ENCODE assay signal across 12 cellular contexts in genomic region chr11:96279421-96280290, GRCh38.
DNase-seq lines count a peak whose midpoint lies in the region; ATAC-seq, FAIRE-seq and TF ChIP-seq lines count a peak whose summit lies in the region.
"Had no signal": no experiment of that assay in that cellular context is flagged by ENCODE, and none has a peak within 500 bp of the region (broad histone marks: within the 10 kb centered on the region; RNA-seq: fewer than 3 reads in every experiment).

No MANE protein-coding gene starts in this region.

- H3K9me3 Mint-ChIP-seq in activated T-cell treated with anti-CD3 and anti-CD28 coated beads, Interleukin-2, amount 50 U/mL, for 4 hours = peaks cover 8% of the 10 kb centered on the region

- no peak overlapping the region for H3K4me3 Mint-ChIP-seq in activated T-cell treated with anti-CD3 and anti-CD28 coated beads, Interleukin-2, amount 50 U/mL, for 4 hours

- H3K9me2 ChIP-seq in SK-N-SH = no peaks in the 10 kb centered on the region

- no peaks in the 10 kb centered on the region for H3K9me3 ChIP-seq in SK-N-SH
- H3K9me3 ChIP-seq: sigmoid colon, stomach had no signal

- H3K27me3 ChIP-seq in SK-N-SH (ENCODE audit: insufficient read depth) = no peaks in the 10 kb centered on the region
- H3K27me3 ChIP-seq: dorsolateral prefrontal cortex, sigmoid colon, stomach had no signal

- FAIRE-seq in urothelium cell line (lab: Jason Lieb, UNC) = no peak

- peaks cover 90% of the 10 kb centered on the region for H3K79me2 ChIP-seq in SK-N-SH (ENCODE audit: insufficient read depth)

- no peak for TF ChIP-seq RAD21 in SK-N-SH (IDR thresholded peaks at IDR 0.05; ENCODE audit: low read length)

- H3K27me3 Mint-ChIP-seq in activated T-cell treated with anti-CD3 and anti-CD28 coated beads, Interleukin-2, amount 50 U/mL, for 4 hours (ENCODE audit: low read depth) = no peaks in the 10 kb centered on the region

- peak; percentile 80 to 86 for ATAC-seq in activated T-cell treated with anti-CD3 and anti-CD28 coated beads, Interleukin-2, amount 50 U/mL, for 4 hours

- no peak for TF ChIP-seq EP300 in SK-N-SH (IDR thresholded peaks at IDR 0.05; ENCODE audit: borderline replicate concordance in 1 of 2, low read depth in 1 of 2, low read length in 1 of 2)

- H3K4me1 ChIP-seq in SK-N-SH (ENCODE audit: control insufficient read depth in 1 of 2, insufficient read depth in 2 of 2, low read depth in 1 of 2, low read length in 1 of 2) = peaks cover 8 to 60% of the 10 kb centered on the region in 2 experiments; a peak in 3 of 4 replicates

- peak overlapping the region; percentile 33 for H3K4me2 ChIP-seq in SK-N-SH

- no peaks in the 10 kb centered on the region; the same call in 1 of the 2 replicates for H4K20me1 ChIP-seq in SK-N-SH (ENCODE audit: insufficient read depth)

- peak overlapping the region; percentile 34; the same call in 1 of the 2 replicates for H3K9ac ChIP-seq in SK-N-SH

- no peak for DNase-seq in activated T-cell treated with anti-CD3 and anti-CD28 coated beads, Interleukin-2, amount 50 U/mL, for 4 hours
- no peak for DNase-seq in activated T-cell treated with anti-CD3 and anti-CD28 coated beads, Interleukin-2, amount 50 U/mL, for 1 hour
- DNase-seq in SK-N-SH (no peak), fibroblast of villous mesenchyme (ENCODE audit: low read depth) (peak; percentile 57), urothelium cell line (ENCODE audit: low spot score) (peak; percentile 24), middle frontal gyrus (ENCODE audit: extremely low spot score, low spot score) (no peak), NCI-H128 (lab: John Stamatoyannopoulos, UW; ENCODE audit: unreplicated experiment) (no peak), DMS 273 (lab: John Stamatoyannopoulos, UW; ENCODE audit: unreplicated experiment) (no peak)
- DNase-seq: dorsolateral prefrontal cortex, islet precursor cell, sigmoid colon, stomach had no signal

- H2AFZ ChIP-seq in SK-N-SH (ENCODE audit: low read depth) = no peak overlapping the region

- TF ChIP-seq CTCF in SK-N-SH (IDR thresholded peaks at IDR 0.05) (no peak), fibroblast of villous mesenchyme (IDR thresholded peaks at IDR 0.05; ENCODE audit: insufficient read depth, low read depth, low read length) (no peak)

- POLR2A ChIA-PET in SK-N-SH (lab: Yijun Ruan, JAX) = interaction anchor here (0.6 kb wide), 1 partner anchor 63 kb away, joined by 5 read pairs; the partner anchor contains the start of gene MAML2

- H3K36me3 Mint-ChIP-seq in activated T-cell treated with anti-CD3 and anti-CD28 coated beads, Interleukin-2, amount 50 U/mL, for 4 hours (ENCODE audit: insufficient read depth) = peaks cover 28% of the 10 kb centered on the region

- H3F3A ChIP-seq in SK-N-SH (replicated peaks; ENCODE audit: insufficient read depth) = peaks cover 41% of the 10 kb centered on the region

- peaks cover 71% of the 10 kb centered on the region for H3K4me1 Mint-ChIP-seq in activated T-cell treated with anti-CD3 and anti-CD28 coated beads, Interleukin-2, amount 50 U/mL, for 4 hours (ENCODE audit: low read depth)

- CTCF ChIA-PET in SK-N-SH (lab: Yijun Ruan, JAX) = interaction anchor here (1.1 to 1.2 kb wide), 2 partner anchors 42 to 64 kb away, joined by 3 to 5 read pairs; partner anchors contain the start of gene MAML2

- peak overlapping the region; percentile 72 to 84; a peak in 3 of 4 replicates for H3K27ac ChIP-seq in SK-N-SH (ENCODE audit: low read depth in 2 of 2, low read length in 1 of 2)
- H3K27ac ChIP-seq: dorsolateral prefrontal cortex, stomach had no signal

- H3K4me3 ChIP-seq in SK-N-SH (ENCODE audit: low read depth in 2 of 2, low read length in 1 of 2) = 0 out of 4 replicates have a peak overlapping the region, but pooled peaks of 1 of the 2 experiments have one; percentile 5
- H3K4me3 ChIP-seq in fibroblast of villous mesenchyme (ENCODE audit: low read depth, low read length) = no peak overlapping the region
- H3K4me3 ChIP-seq: dorsolateral prefrontal cortex, sigmoid colon, stomach had no signal

- H3K36me3 ChIP-seq in SK-N-SH (replicated peaks in 1 of 2; ENCODE audit: control insufficient read depth in 1 of 2, insufficient read depth in 2 of 2, low read length in 1 of 2) = peaks cover 0 to 9% of the 10 kb centered on the region in 2 experiments
- H3K36me3 ChIP-seq: sigmoid colon, stomach had no signal

TF ChIP-seq in SK-N-SH, 30 proteins besides CTCF, POLR2A, EP300 and RAD21:
- TF ChIP-seq ZBTB33 (IDR thresholded peaks at IDR 0.05; ENCODE audit: borderline replicate concordance, low read depth) (no peak), FOXM1 (IDR thresholded peaks at IDR 0.05; ENCODE audit: low read depth) (no peak), EZH2phosphoT487 (IDR thresholded peaks at IDR 0.05; ENCODE audit: borderline replicate concordance, low read depth) (no peak), TEAD4 (IDR thresholded peaks at IDR 0.05; ENCODE audit: borderline replicate concordance, insufficient read depth) (no peak), JUND (IDR thresholded peaks at IDR 0.05) (peak; percentile 41), REST (IDR thresholded peaks at IDR 0.05; ENCODE audit: low read depth, low read length) (no peak), RXRA (IDR thresholded peaks at IDR 0.05; ENCODE audit: borderline replicate concordance, low read depth) (peak; percentile 70; the same call in 1 of the 2 replicates), RCOR1 (IDR thresholded peaks at IDR 0.05; ENCODE audit: low read length) (no peak), GATA2 (CRISPR knock-in tag; IDR thresholded peaks at IDR 0.05) (no peak), TAF1 (IDR thresholded peaks at IDR 0.05; ENCODE audit: borderline replicate concordance, low read depth, low read length) (no peak), YY1 (IDR thresholded peaks at IDR 0.05; ENCODE audit: low read depth) (no peak; the same call in 1 of the 2 replicates), TCF12 (IDR thresholded peaks at IDR 0.05) (peak; percentile 56), FOSL2 (IDR thresholded peaks at IDR 0.05; ENCODE audit: borderline replicate concordance, low read depth) (0 out of 2 replicates have a peak, but pooled peaks have one; percentile 37)
- TF ChIP-seq, protein P1, sequence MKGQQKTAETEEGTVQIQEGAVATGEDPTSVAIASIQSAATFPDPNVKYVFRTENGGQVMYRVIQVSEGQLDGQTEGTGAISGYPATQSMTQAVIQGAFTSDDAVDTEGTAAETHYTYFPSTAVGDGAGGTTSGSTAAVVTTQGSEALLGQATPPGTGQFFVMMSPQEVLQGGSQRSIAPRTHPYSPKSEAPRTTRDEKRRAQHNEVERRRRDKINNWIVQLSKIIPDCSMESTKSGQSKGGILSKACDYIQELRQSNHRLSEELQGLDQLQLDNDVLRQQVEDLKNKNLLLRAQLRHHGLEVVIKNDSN (IDR thresholded peaks at IDR 0.05; ENCODE audit: borderline replicate concordance, low read depth) = no peak
- TF ChIP-seq, protein P2, sequence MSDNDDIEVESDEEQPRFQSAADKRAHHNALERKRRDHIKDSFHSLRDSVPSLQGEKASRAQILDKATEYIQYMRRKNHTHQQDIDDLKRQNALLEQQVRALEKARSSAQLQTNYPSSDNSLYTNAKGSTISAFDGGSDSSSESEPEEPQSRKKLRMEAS (IDR thresholded peaks at IDR 0.05; ENCODE audit: low read depth) = 0 out of 2 replicates have a peak, but pooled peaks have one; percentile 42

Comparison
In these comparisons a context has a peak if more than half of its experiments do, and no peak if none do; other contexts are left out.
1. DNase-seq: peak in fibroblast of villous mesenchyme (single experiment) and urothelium cell line (single experiment); none in activated T-cell treated with anti-CD3 and anti-CD28 coated beads, Interleukin-2, amount 50 U/mL, for 4 hours (single experiment), activated T-cell treated with anti-CD3 and anti-CD28 coated beads, Interleukin-2, amount 50 U/mL, for 1 hour (single experiment), SK-N-SH (single experiment), middle frontal gyrus (single experiment), NCI-H128 (single experiment) and DMS 273 (single experiment).